Comparison of ENCODE assay signal across 19 cellular contexts in the genomic region with DNA sequence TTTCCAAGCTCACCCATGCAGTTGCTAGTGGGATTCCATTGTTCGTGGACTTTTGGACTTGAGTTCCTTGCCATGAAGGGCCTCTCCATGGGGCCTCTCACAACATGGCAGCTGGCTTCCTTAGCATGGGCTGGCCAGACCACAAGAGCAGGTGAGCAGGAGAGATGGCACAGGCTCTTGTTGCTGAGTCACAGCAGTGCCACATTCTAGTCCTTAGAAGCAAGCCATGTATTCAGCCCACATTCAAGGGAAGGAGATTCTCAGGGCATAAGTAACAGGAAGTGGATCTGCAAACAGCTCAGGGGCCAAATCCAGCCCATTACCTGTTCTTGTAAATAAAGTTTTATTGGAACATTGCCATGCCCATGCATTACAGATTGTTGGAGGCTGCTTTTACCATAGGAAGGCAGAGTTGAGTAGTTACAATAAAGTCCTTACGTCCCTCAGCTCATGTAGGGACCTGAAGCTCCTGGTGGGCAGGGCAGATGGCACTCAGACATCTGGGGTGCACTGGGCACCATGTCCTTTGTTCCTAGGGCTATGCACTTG.
"Had no signal": no experiment of that assay in that cellular context is flagged by ENCODE, and none has a peak within 500 bp of the region (broad histone marks: within the 10 kb centered on the region; RNA-seq: fewer than 3 reads in every experiment).

No MANE protein-coding gene starts in this region.

- ATAC-seq: activated CD8-positive, alpha-beta T cell treated with anti-CD3 and anti-CD28 coated beads, Interleukin-2, amount 10 ng/mL, durations not matched to agents 7 days and 5 days; activated naive CD8-positive, alpha-beta T cell treated with anti-CD3 and anti-CD28 coated beads, Interleukin-2, amount 50 U/mL, for 24 hours; mucosa of descending colon; naive thymus-derived CD8-positive, alpha-beta T cell; upper lobe of right lung had no signal

- H3K27ac ChIP-seq: prostate gland, right atrium auricular region, thyroid gland, upper lobe of right lung had no signal

- H3K36me3 ChIP-seq: prostate gland, right atrium auricular region, thyroid gland, upper lobe of right lung had no signal

- H3K4me3 ChIP-seq: mucosa of descending colon, prostate gland, right atrium auricular region, thyroid gland, upper lobe of right lung had no signal

- H3K27me3 ChIP-seq: right atrium auricular region, thyroid gland, upper lobe of right lung had no signal

- H3K9me3 ChIP-seq: mucosa of descending colon, prostate gland, right atrium auricular region, thyroid gland, upper lobe of right lung had no signal

- H3K4me1 ChIP-seq: prostate gland, right atrium auricular region, thyroid gland, upper lobe of right lung had no signal

- DNase-seq: activated CD4-positive, alpha-beta T cell treated with anti-CD3 and anti-CD28 coated beads for 1 hour; activated CD4-positive, alpha-beta T cell treated with anti-CD3 and anti-CD28 coated beads, Interleukin-2, amount 50 U/mL, for 1 hour; activated CD8-positive, alpha-beta T cell treated with anti-CD3 and anti-CD28 coated beads, Interleukin-2, amount 10 ng/mL, durations not matched to agents 7 days and 5 days; activated gamma-delta T cell; activated naive CD4-positive, alpha-beta T cell treated with anti-CD3 and anti-CD28 coated beads, Interleukin-2, amount 50 U/mL, for 16 hours; activated naive CD8-positive, alpha-beta T cell treated with anti-CD3 and anti-CD28 coated beads, Interleukin-2, amount 50 U/mL, for 24 hours; foreskin fibroblast; immature natural killer cell; kidney glomerular epithelial cell; mesendoderm; naive thymus-derived CD8-positive, alpha-beta T cell; stimulated activated CD4-positive, alpha-beta T cell treated with anti-CD3 and anti-CD28 coated beads, Interleukin-4, amount 100 ng/mL, for 24 hours; stimulated activated naive CD4-positive, alpha-beta T cell treated with Interleukin-2 at 50 U/mL for 16 hours; T-helper 1 cell; thyroid gland; upper lobe of right lung had no signal
